Comparison of ENCODE assay signal across 1 cellular context in genomic region chr1:115771847-115772457, GRCh38.
A peak's percentile ranks its signal among the peaks of the same experiment; 100 is the strongest.
TF ChIP-seq lines count a peak whose summit lies in the region.

No MANE protein-coding gene starts in this region.

TF ChIP-seq in IMR-90, 13 proteins besides CTCF, POLR2A, EP300 and RAD21:
- TF ChIP-seq MAZ (IDR thresholded peaks at IDR 0.05; ENCODE audit: borderline replicate concordance, low read depth, low read length) = 0 out of 2 replicates have a peak, but pooled peaks have one; percentile 17
- TF ChIP-seq SMC3 (IDR thresholded peaks at IDR 0.05; ENCODE audit: low read depth, low read length) = peak; percentile 68
- no peak for TF ChIP-seq MAFK (IDR thresholded peaks at IDR 0.05; ENCODE audit: low read depth, low read length)
